In the genomic region with DNA sequence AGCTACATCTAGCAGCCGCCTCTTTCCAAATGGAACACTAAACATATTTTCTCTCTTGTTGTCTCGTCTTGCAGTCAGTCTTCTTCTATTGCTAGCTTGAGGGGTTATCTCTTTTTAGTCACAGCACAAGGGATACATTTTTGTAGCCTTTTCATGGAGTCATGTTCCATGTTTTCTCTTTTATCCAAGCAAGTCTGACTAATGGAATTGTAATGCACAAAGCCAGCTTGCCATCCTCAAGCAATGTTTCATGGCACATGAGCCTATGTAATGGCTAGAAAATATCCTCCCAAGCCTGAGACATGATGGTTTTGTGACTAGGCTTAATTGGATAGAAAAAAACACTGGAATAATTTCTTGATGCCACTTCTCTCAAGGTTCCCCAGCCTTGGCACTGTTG, we compare ENCODE assay signal across 21 cellular contexts.
"Had no signal": no experiment of that assay in that cellular context is flagged by ENCODE, and none has a peak within 500 bp of the region (broad histone marks: within the 10 kb centered on the region; RNA-seq: fewer than 3 reads in every experiment).

No MANE protein-coding gene starts in this region.

- H3K4me3 Mint-ChIP-seq: activated CD4-positive, alpha-beta T cell treated with anti-CD3 and anti-CD28 coated beads, Interleukin-2, amount 10 ng/mL, durations not matched to agents 24 days and 14 days; activated CD8-positive, alpha-beta T cell treated with anti-CD3 and anti-CD28 coated beads, Interleukin-2, amount 10 ng/mL, durations not matched to agents 7 days and 5 days; activated naive CD8-positive, alpha-beta T cell treated with anti-CD3 and anti-CD28 coated beads, Interleukin-2, amount 10 ng/mL, durations not matched to agents 7 days and 5 days; activated T-cell treated with anti-CD3 and anti-CD28 coated beads, Interleukin-2, amount 50 U/mL, for 24 hours; central memory CD8-positive, alpha-beta T cell; immature natural killer cell; memory B cell; naive thymus-derived CD8-positive, alpha-beta T cell had no signal

- H3K4me1 Mint-ChIP-seq: activated CD4-positive, alpha-beta T cell treated with anti-CD3 and anti-CD28 coated beads, Interleukin-2, amount 10 ng/mL, durations not matched to agents 24 days and 14 days; activated naive CD8-positive, alpha-beta T cell treated with anti-CD3 and anti-CD28 coated beads, Interleukin-2, amount 10 ng/mL, durations not matched to agents 7 days and 5 days; central memory CD8-positive, alpha-beta T cell; immature natural killer cell; memory B cell; naive thymus-derived CD8-positive, alpha-beta T cell had no signal

- H3K36me3 Mint-ChIP-seq: activated naive CD8-positive, alpha-beta T cell treated with anti-CD3 and anti-CD28 coated beads, Interleukin-2, amount 10 ng/mL, durations not matched to agents 7 days and 5 days; immature natural killer cell; memory B cell; naive thymus-derived CD8-positive, alpha-beta T cell had no signal

- H3K9me3 ChIP-seq: heart right ventricle, sigmoid colon, spleen, thyroid gland had no signal

- H3K27ac ChIP-seq: heart right ventricle, sigmoid colon, spleen, thyroid gland had no signal

- H3K27me3 Mint-ChIP-seq: activated CD4-positive, alpha-beta T cell treated with anti-CD3 and anti-CD28 coated beads, Interleukin-2, amount 10 ng/mL, durations not matched to agents 24 days and 14 days; activated naive CD8-positive, alpha-beta T cell treated with anti-CD3 and anti-CD28 coated beads, Interleukin-2, amount 10 ng/mL, durations not matched to agents 7 days and 5 days; activated T-cell treated with anti-CD3 and anti-CD28 coated beads, Interleukin-2, amount 50 U/mL, for 24 hours; central memory CD8-positive, alpha-beta T cell; memory B cell had no signal

- H3K36me3 ChIP-seq: heart right ventricle, sigmoid colon, spleen, thyroid gland had no signal

- H3K27ac Mint-ChIP-seq: activated CD4-positive, alpha-beta T cell treated with anti-CD3 and anti-CD28 coated beads, Interleukin-2, amount 10 ng/mL, durations not matched to agents 24 days and 14 days; activated CD8-positive, alpha-beta T cell treated with anti-CD3 and anti-CD28 coated beads, Interleukin-2, amount 10 ng/mL, durations not matched to agents 7 days and 5 days; activated naive CD8-positive, alpha-beta T cell treated with anti-CD3 and anti-CD28 coated beads, Interleukin-2, amount 10 ng/mL, durations not matched to agents 7 days and 5 days; activated T-cell treated with anti-CD3 and anti-CD28 coated beads, Interleukin-2, amount 50 U/mL, for 24 hours; activated T-helper 2 cell treated with anti-CD3 and anti-CD28 coated beads, Interferon-gamma antibody, Interleukin-2, Interleukin-4, amounts not matched to agents 10 μg/mL and 5 μg/mL and 100 μg/mL, durations not matched to agents 14 hours and 24 hours and 36 hours; immature natural killer cell; memory B cell; naive thymus-derived CD8-positive, alpha-beta T cell had no signal

- H3K9me3 Mint-ChIP-seq: activated CD4-positive, alpha-beta T cell treated with anti-CD3 and anti-CD28 coated beads, Interleukin-2, amount 10 ng/mL, durations not matched to agents 24 days and 14 days; activated naive CD8-positive, alpha-beta T cell treated with anti-CD3 and anti-CD28 coated beads, Interleukin-2, amount 10 ng/mL, durations not matched to agents 7 days and 5 days; activated T-cell treated with anti-CD3 and anti-CD28 coated beads, Interleukin-2, amount 50 U/mL, for 24 hours; activated T-helper 2 cell treated with anti-CD3 and anti-CD28 coated beads, Interferon-gamma antibody, Interleukin-2, Interleukin-4, amounts not matched to agents 10 μg/mL and 5 μg/mL and 100 μg/mL, durations not matched to agents 14 hours and 24 hours and 36 hours; memory B cell had no signal

- H3K27me3 ChIP-seq: heart right ventricle, sigmoid colon, spleen, thyroid gland had no signal

- DNase-seq: activated CD4-positive, alpha-beta T cell treated with anti-CD3 and anti-CD28 coated beads, Interleukin-2, amount 10 ng/mL, durations not matched to agents 24 days and 14 days; activated CD8-positive, alpha-beta T cell treated with anti-CD3 and anti-CD28 coated beads, Interleukin-2, amount 10 ng/mL, durations not matched to agents 7 days and 5 days; activated naive CD4-positive, alpha-beta T cell treated with Interleukin-2 at 50 U/mL for 16 hours; activated naive CD8-positive, alpha-beta T cell treated with anti-CD3 and anti-CD28 coated beads, Interleukin-2, amount 10 ng/mL, durations not matched to agents 7 days and 5 days; activated T-cell treated with anti-CD3 and anti-CD28 coated beads, Interleukin-2, amount 50 U/mL, for 24 hours; amygdala; cortex of kidney; erythroblast; heart right ventricle; immature natural killer cell; naive thymus-derived CD8-positive, alpha-beta T cell; sigmoid colon; spleen; stimulated activated naive CD4-positive, alpha-beta T cell; T-helper 1 cell; T-helper 9 cell; thyroid gland had no signal

- H3K4me3 ChIP-seq: heart right ventricle, mucosa of descending colon, sigmoid colon, spleen, thyroid gland had no signal

- ATAC-seq: activated CD8-positive, alpha-beta T cell treated with anti-CD3 and anti-CD28 coated beads, Interleukin-2, amount 10 ng/mL, durations not matched to agents 7 days and 5 days; mucosa of descending colon; naive thymus-derived CD8-positive, alpha-beta T cell had no signal

- H3K4me1 ChIP-seq: heart right ventricle, sigmoid colon, spleen, thyroid gland had no signal
